ENCODE assay signal across 8 cellular contexts in genomic region chr2:241317391-241317790, GRCh38. TPM values are rescaled to one million over a fixed set of nuclear protein-coding genes. Genes with fewer than 3 reads are reported as not detected.
DNase-seq lines count a peak whose midpoint lies in the region; ATAC-seq, FAIRE-seq and TF ChIP-seq lines count a peak whose summit lies in the region.

No MANE protein-coding gene starts in this region.

- BruUV-seq in IMR-90 (replicated peaks; lab: Mats Ljungman, UMichigan) (TSS peak; percentile 17), GM12878 (replicated peaks; lab: Mats Ljungman, UMichigan) (TSS peak; percentile 46)

- H2BK120ac ChIP-seq in IMR-90 (ENCODE audit: low read depth, low read length), result no peak overlapping the region

- H3K4me3 ChIP-seq in AG10803 (ENCODE audit: low read length) (peak overlapping the region; percentile 88), IMR-90 (ENCODE audit: insufficient read depth, low read depth, low read length) (peak overlapping the region; percentile 98), GM12878 (peak overlapping the region; percentile 88), mononuclear cell (ENCODE audit: low read length) (peak overlapping the region; percentile 75)

- dilution Hi-C loops in IMR-90 (cut with HindIII; ENCODE audit: low sequenced_read_pairs, unreplicated experiment), result no loop called here

- CTCF ChIA-PET in IMR-90 (lab: Yijun Ruan, JAX) (interaction anchor here (0.7 kb wide), 1 partner anchor 470 kb away, joined by 3 read pairs; no protein-coding TSS in a partner anchor), GM12878 (lab: Yijun Ruan, JAX) (interaction anchor here (0.9 kb wide), 1 partner anchor 76 kb away, joined by 3 read pairs; no protein-coding TSS in a partner anchor)

- peak overlapping the region; percentile 87 for H2BK5ac ChIP-seq in IMR-90 (ENCODE audit: low read depth, low read length, poor library complexity, severe bottlenecking)

- H3K4me2 ChIP-seq in IMR-90 (ENCODE audit: low read depth, low read length) (peak overlapping the region; percentile 99), GM12878 (ENCODE audit: control insufficient read depth, insufficient read depth) (peak overlapping the region; percentile 90)

- RAD21 ChIA-PET in GM12878 (lab: Charles Lee; ENCODE audit: unreplicated experiment), result interaction anchor here (1.2 to 1.4 kb wide), 2 partner anchors 41 to 58 kb away, joined by 3 to 4 read pairs; no protein-coding TSS in a partner anchor

- no peak overlapping the region for H3K4ac ChIP-seq in IMR-90 (ENCODE audit: low read depth, low read length)

- H4K8ac ChIP-seq in IMR-90 (ENCODE audit: low read depth in 2 of 2, low read length in 2 of 2), result no peak overlapping the region

- FAIRE-seq in GM12878 (lab: Jason Lieb, UNC), result no peak

- in situ Hi-C loops in IMR-90 (cut with MboI; ENCODE audit: low sequenced_read_pairs), result no loop called here
- in situ Hi-C loops in GM12878 (cut with MboI), result no loop called here

- H2AFZ ChIP-seq in IMR-90 (replicated peaks; ENCODE audit: low read length, poor library complexity) (no peak overlapping the region), GM12878 (ENCODE audit: control insufficient read depth, low read depth, low read length) (no peak overlapping the region)

- peaks cover 4% of the 10 kb centered on the region; the same call in 1 of the 2 replicates for H3K36me3 ChIP-seq in IMR-90 (ENCODE audit: control insufficient read depth, insufficient read depth, low read length)
- H3K36me3 ChIP-seq in GM12878 (ENCODE audit: control insufficient read depth in 2 of 2, insufficient read depth in 2 of 2, low read length in 1 of 2), result no peaks in the 10 kb centered on the region

- H2AK9ac ChIP-seq in IMR-90 (replicated peaks; ENCODE audit: low read depth, low read length, poor library complexity), result no peak overlapping the region

- intact Hi-C loops in IMR-90 (cut with micrococcal nuclease), result no loop called here
- intact Hi-C loops in GM12878 (cut with micrococcal nuclease; ENCODE audit: unreplicated experiment), result loop anchor here (5.0 kb wide), 2 partner anchors 75 to 215 kb away; partner anchors contain the start of gene MTERF4

- no peak for ATAC-seq in IMR-90 (ENCODE audit: low read depth)
- no peak for ATAC-seq in GM12878
- ATAC-seq in GM18873 (IDR thresholded peaks at IDR 0.05; ENCODE audit: low FRiP score, unreplicated experiment), result no peak

- no peak overlapping the region; the same call in 1 of the 2 replicates for H3K14ac ChIP-seq in IMR-90 (replicated peaks; ENCODE audit: low read depth, low read length)

- H4K20me1 ChIP-seq in IMR-90 (ENCODE audit: insufficient read depth, low read length), result peaks cover 63% of the 10 kb centered on the region
- H4K20me1 ChIP-seq in GM12878 (ENCODE audit: control insufficient read depth, insufficient read depth), result no peaks in the 10 kb centered on the region; the same call in 1 of the 2 replicates

- peaks cover 3% of the 10 kb centered on the region; the same call in 1 of the 2 replicates for H3K9me1 ChIP-seq in IMR-90 (ENCODE audit: insufficient read depth, low read length)

- no peaks in the 10 kb centered on the region for H3K27me3 ChIP-seq in IMR-90 (ENCODE audit: control insufficient read depth, insufficient read depth, low read length)
- no peaks in the 10 kb centered on the region for H3K27me3 ChIP-seq in GM12878 (replicated peaks in 1 of 2; ENCODE audit: control insufficient read depth in 2 of 2, insufficient read depth in 2 of 2, low read length in 1 of 2)
- H3K27me3 ChIP-seq in mononuclear cell (ENCODE audit: insufficient read depth, low read length), result no peaks in the 10 kb centered on the region

- no peak overlapping the region for H4K5ac ChIP-seq in IMR-90 (ENCODE audit: low read depth, low read length)

- H3K27ac ChIP-seq in IMR-90 (ENCODE audit: insufficient read depth, low read length) (no peak overlapping the region), GM12878 (ENCODE audit: control insufficient read depth, insufficient read depth) (peak overlapping the region; percentile 95)

- SMC1A ChIA-PET in GM12878 (lab: Charles Lee; ENCODE audit: uncharacterized antibody, unreplicated experiment), result interaction anchor here (0.6 to 4.3 kb wide), 6 partner anchors 11 to 266 kb away, joined by 3 to 28 read pairs (median 4); no protein-coding TSS in a partner anchor

- H3K9me3 ChIP-seq in IMR-90 (ENCODE audit: control insufficient read depth, insufficient read depth, low read length), result no peaks in the 10 kb centered on the region
- no peaks in the 10 kb centered on the region for H3K9me3 ChIP-seq in GM12878 (replicated peaks; ENCODE audit: control insufficient read depth, insufficient read depth, low read length)
- no peaks in the 10 kb centered on the region for H3K9me3 ChIP-seq in mononuclear cell (ENCODE audit: low read depth, low read length)

- no peak overlapping the region for H4K91ac ChIP-seq in IMR-90 (ENCODE audit: insufficient read depth, low read depth, low read length)

- TF ChIP-seq RAD21 in IMR-90 (IDR thresholded peaks at IDR 0.05; ENCODE audit: low read length) (no peak), GM12878 (IDR thresholded peaks at IDR 0.05; ENCODE audit: insufficient read depth, low read depth, low read length) (no peak)

- no peak overlapping the region; the same call in 1 of the 2 replicates for H2AK5ac ChIP-seq in IMR-90 (ENCODE audit: low read depth, low read length)

- peak overlapping the region; percentile 80 for H3K23ac ChIP-seq in IMR-90 (ENCODE audit: low read depth, low read length)

- no peak overlapping the region for H3K56ac ChIP-seq in IMR-90 (ENCODE audit: extremely low read depth, insufficient read depth, low read length)

- no peak overlapping the region for H2BK20ac ChIP-seq in IMR-90 (ENCODE audit: low read depth, low read length)

- TF ChIP-seq CTCF in AG10803 (conservative IDR thresholded peaks at IDR 0.05; ENCODE audit: low read length) (no peak), IMR-90 (conservative IDR thresholded peaks at IDR 0.05; ENCODE audit: low read depth, low read length) (no peak), GM12878 (IDR thresholded peaks at IDR 0.05 in 2 of 3, conservative IDR thresholded peaks at IDR 0.05 in 1 of 3; ENCODE audit: control insufficient read depth in 2 of 3, extremely low read depth in 1 of 3, insufficient read depth in 1 of 3, low read depth in 3 of 3, low read length in 3 of 3) (no peak)

- TF ChIP-seq POLR2A in IMR-90 (IDR thresholded peaks at IDR 0.05; ENCODE audit: low read depth, low read length) (no peak), GM12878 (IDR thresholded peaks at IDR 0.05; ENCODE audit: low read depth, low read length) (0 out of 2 replicates have a peak, but pooled peaks have one; percentile 25)

- no peak for DNase-seq in AG10803 (ENCODE audit: low read depth)
- DNase-seq in IMR-90, result no peak
- DNase-seq in GM12878 (ENCODE audit: low read depth, low spot score), result no peak
- DNase-seq in ureter (ENCODE audit: low spot score), result no peak
- no peak for DNase-seq in cerebellum (ENCODE audit: low spot score)
- DNase-seq in HUDEP-2 (lab: John Stamatoyannopoulos, UW; ENCODE audit: unreplicated experiment in 76 of 76), result no peak

- POLR2A ChIA-PET in IMR-90 (lab: Charles Lee; ENCODE audit: unreplicated experiment), result no interaction called here
- POLR2A ChIA-PET in GM12878 (lab: Charles Lee), result no interaction called here

- H3K9ac ChIP-seq in IMR-90 (ENCODE audit: low read depth, low read length), result peak overlapping the region; percentile 93; the same call in 1 of the 2 replicates
- peak overlapping the region; percentile 81 for H3K9ac ChIP-seq in GM12878 (ENCODE audit: control insufficient read depth, insufficient read depth, low read length)

- 60% methylated on average over 2 of the region's 4 CpGs; no CpG with 5 or more reads in 1 of the 2 experiments for WGBS in IMR-90 (ENCODE audit: extremely low coverage in 2 of 2, insufficient read length in 1 of 2), 2 experiments
- WGBS in GM12878 (ENCODE audit: insufficient coverage, insufficient replicate concordance, low lambda C conversion rate, missing lambda C conversion rate), result 86% methylated on average over 4 of the region's 4 CpGs

- no peak overlapping the region for H3K18ac ChIP-seq in IMR-90 (ENCODE audit: low read depth, low read length)

- no peak overlapping the region for H2BK15ac ChIP-seq in IMR-90 (ENCODE audit: low read depth, low read length)

- peaks cover 93% of the 10 kb centered on the region for H3K79me2 ChIP-seq in GM12878 (ENCODE audit: control insufficient read depth, insufficient read depth, low read length)

- TF ChIP-seq EP300 in GM12878 (IDR thresholded peaks at IDR 0.05; ENCODE audit: borderline replicate concordance in 1 of 2, control insufficient read depth in 1 of 2, low read depth in 2 of 2, low read length in 2 of 2), result no peak

- H3K4me1 ChIP-seq in IMR-90 (ENCODE audit: control insufficient read depth, insufficient read depth, low read length), result peaks cover 6% of the 10 kb centered on the region
- H3K4me1 ChIP-seq in GM12878 (ENCODE audit: control insufficient read depth, insufficient read depth, low read length), result peaks cover 21% of the 10 kb centered on the region
- H3K4me1 ChIP-seq in mononuclear cell (ENCODE audit: insufficient read depth, low read length), result peaks cover 60% of the 10 kb centered on the region

- peaks cover 5 to 39% of the 10 kb centered on the region in 2 experiments; a peak in 3 of 4 replicates for H3K79me1 ChIP-seq in IMR-90 (ENCODE audit: low read depth in 1 of 2, low read length in 2 of 2)

RNA-seq across cellular contexts. Expression of gene SEPTIN2, which starts 1.7 kb away (rescaled TPM):
- total RNA-seq in IMR-90 (2012; rRNA removed), result 504 and 570 TPM in 2 replicates
- 320 and 420 TPM in 2 replicates for polyA plus RNA-seq in IMR-90 (2012; rRNA removed)
- polyA plus RNA-seq in IMR-90 (2012; cell fraction: cytosol; rRNA removed), result 75.8 and 130 TPM in 2 replicates
- 96.8 and 681 TPM in 2 replicates for polyA plus RNA-seq in IMR-90 (2012; cell fraction: nucleus; rRNA removed; ENCODE audit: low replicate concordance)
- 581 and 595 TPM in 2 replicates for total RNA-seq in GM12878 (2013; cell fraction: nucleolus; rRNA removed)
- total RNA-seq in GM12878 (2014; rRNA removed), result 228 and 270 TPM in 2 replicates
- total RNA-seq in GM12878 (2014; rRNA removed; fragmentation: Illumina TruSeq; extraction: Trizol), result 248 and 251 TPM in 2 replicates
- total RNA-seq in GM12878 (2021), result 222 and 244 TPM in 2 replicates
- polyA plus RNA-seq in GM12878 (2011; ENCODE audit: low read depth), result 164 TPM
- 474 and 566 TPM in 2 replicates for polyA plus RNA-seq in GM12878 (2011; rRNA removed)
- polyA plus RNA-seq in GM12878 (2011; cell fraction: cytosol; rRNA removed), result 143 and 155 TPM in 2 replicates
- polyA plus RNA-seq in GM12878 (2011; cell fraction: nucleus; rRNA removed), result 289 and 340 TPM in 2 replicates
- polyA plus RNA-seq in GM12878 (2012), result 194 and 223 TPM in 2 replicates
- polyA plus RNA-seq in GM12878 (2014; fragmentation: Illumina TruSeq; extraction: Trizol), result 354 and 392 TPM in 2 replicates
- polyA plus RNA-seq in GM12878 (2014; fragmentation: Nextera tagmentation; extraction: Ambion mirVana), result 100 to 1,000 TPM; 169 to 174 TPM
- 232 and 290 TPM in 2 replicates for polyA plus RNA-seq in GM12878 (2014; rRNA removed)
- 100 to 1,000 TPM; 315 to 334 TPM for polyA plus RNA-seq in GM12878 (2016; fragmentation: Nextera tagmentation; extraction: Ambion mirVana)
- 174 and 362 TPM in 2 replicates for polyA minus RNA-seq in GM12878 (2011; rRNA and poly(A)+ RNA removed)
- 88.3 and 99.6 TPM in 2 replicates for polyA minus RNA-seq in GM12878 (2011; cell fraction: cytosol; rRNA and poly(A)+ RNA removed)
- 110 and 165 TPM in 2 replicates for polyA minus RNA-seq in GM12878 (2011; cell fraction: nucleus; rRNA and poly(A)+ RNA removed)
- 218 TPM for total RNA-seq in mononuclear cell
- 480 TPM for total RNA-seq in ureter
- total RNA-seq in cerebellum, result 335 TPM

RNA-seq across cellular contexts. Expression of gene HDLBP, which starts 1.9 kb away (rescaled TPM):
- total RNA-seq in IMR-90 (2012; rRNA removed), result 1,093 and 1,165 TPM in 2 replicates
- polyA plus RNA-seq in IMR-90 (2012; rRNA removed), result 648 and 649 TPM in 2 replicates
- 217 and 232 TPM in 2 replicates for polyA plus RNA-seq in IMR-90 (2012; cell fraction: cytosol; rRNA removed)
- polyA plus RNA-seq in IMR-90 (2012; cell fraction: nucleus; rRNA removed; ENCODE audit: low replicate concordance), result 545 and 768 TPM in 2 replicates
- total RNA-seq in GM12878 (2013; cell fraction: nucleolus; rRNA removed), result 398 and 445 TPM in 2 replicates
- 275 and 279 TPM in 2 replicates for total RNA-seq in GM12878 (2014; rRNA removed)
- 233 and 234 TPM in 2 replicates for total RNA-seq in GM12878 (2014; rRNA removed; fragmentation: Illumina TruSeq; extraction: Trizol)
- 344 and 348 TPM in 2 replicates for total RNA-seq in GM12878 (2021)
- 172 TPM for polyA plus RNA-seq in GM12878 (2011; ENCODE audit: low read depth)
- 88.3 and 135 TPM in 2 replicates for polyA plus RNA-seq in GM12878 (2011; rRNA removed)
- 161 and 182 TPM in 2 replicates for polyA plus RNA-seq in GM12878 (2011; cell fraction: cytosol; rRNA removed)
- 336 and 338 TPM in 2 replicates for polyA plus RNA-seq in GM12878 (2011; cell fraction: nucleus; rRNA removed)
- 264 and 294 TPM in 2 replicates for polyA plus RNA-seq in GM12878 (2012)
- polyA plus RNA-seq in GM12878 (2014; fragmentation: Illumina TruSeq; extraction: Trizol), result 306 and 383 TPM in 2 replicates
- 10 to 100 TPM; 19.5 to 56.8 TPM for polyA plus RNA-seq in GM12878 (2014; fragmentation: Nextera tagmentation; extraction: Ambion mirVana)
- polyA plus RNA-seq in GM12878 (2014; rRNA removed), result 166 and 180 TPM in 2 replicates
- polyA plus RNA-seq in GM12878 (2016; fragmentation: Nextera tagmentation; extraction: Ambion mirVana), result 100 to 1,000 TPM; 264 to 273 TPM
- polyA minus RNA-seq in GM12878 (2011; rRNA and poly(A)+ RNA removed), result 236 and 259 TPM in 2 replicates
- 110 and 125 TPM in 2 replicates for polyA minus RNA-seq in GM12878 (2011; cell fraction: cytosol; rRNA and poly(A)+ RNA removed)
- polyA minus RNA-seq in GM12878 (2011; cell fraction: nucleus; rRNA and poly(A)+ RNA removed), result 148 and 204 TPM in 2 replicates
- total RNA-seq in mononuclear cell, result 121 TPM
- total RNA-seq in ureter, result 526 TPM
- 183 TPM for total RNA-seq in cerebellum

RNA-seq across cellular contexts. Expression of gene FARP2, which starts 38.7 kb away (rescaled TPM):
- total RNA-seq in IMR-90 (2012; rRNA removed) (30.8 and 38.6 TPM in 2 replicates), GM12878 (2014; rRNA removed) (36.0 and 45.0 TPM in 2 replicates), GM12878 (2014; rRNA removed; fragmentation: Illumina TruSeq; extraction: Trizol) (32.7 and 36.8 TPM in 2 replicates), GM12878 (2021) (62.6 and 67.5 TPM in 2 replicates), mononuclear cell (27.6 TPM), ureter (120 TPM), cerebellum (48.7 TPM)
- polyA plus RNA-seq in IMR-90 (2012; rRNA removed) (15.5 and 17.1 TPM in 2 replicates), GM12878 (2011; rRNA removed) (47.1 and 51.8 TPM in 2 replicates), GM12878 (2014; fragmentation: Illumina TruSeq; extraction: Trizol) (36.8 and 47.7 TPM in 2 replicates), GM12878 (2014; fragmentation: Nextera tagmentation; extraction: Ambion mirVana) (1 to 10 TPM; 5.5 to 5.6 TPM), GM12878 (2014; rRNA removed) (31.2 and 35.1 TPM in 2 replicates), GM12878 (2016; fragmentation: Nextera tagmentation; extraction: Ambion mirVana) (10 to 100 TPM; 50.6 to 54.4 TPM)
- polyA plus RNA-seq in IMR-90 (2012; cell fraction: cytosol; rRNA removed), result 7.2 and 7.7 TPM in 2 replicates
- 15.5 and 22.7 TPM in 2 replicates for polyA plus RNA-seq in IMR-90 (2012; cell fraction: nucleus; rRNA removed; ENCODE audit: low replicate concordance)
- total RNA-seq in GM12878 (2013; cell fraction: nucleolus; rRNA removed), result 108 TPM in 2 replicates
- 22.3 TPM for polyA plus RNA-seq in GM12878 (2011; ENCODE audit: low read depth)
- 30.7 and 31.1 TPM in 2 replicates for polyA plus RNA-seq in GM12878 (2011; cell fraction: cytosol; rRNA removed)
- 37.9 and 44.2 TPM in 2 replicates for polyA plus RNA-seq in GM12878 (2011; cell fraction: nucleus; rRNA removed)
- 15.6 and 22.4 TPM in 2 replicates for polyA plus RNA-seq in GM12878 (2012)
- 61.9 and 69.6 TPM in 2 replicates for polyA minus RNA-seq in GM12878 (2011; rRNA and poly(A)+ RNA removed)
- 24.6 and 24.9 TPM in 2 replicates for polyA minus RNA-seq in GM12878 (2011; cell fraction: cytosol; rRNA and poly(A)+ RNA removed)
- polyA minus RNA-seq in GM12878 (2011; cell fraction: nucleus; rRNA and poly(A)+ RNA removed), result 20.8 and 29.6 TPM in 2 replicates
